Comparison of ENCODE assay signal across 14 cellular contexts in genomic region chr5:128613111-128613510, GRCh38.
A peak's percentile ranks its signal among the peaks of the same experiment; 100 is the strongest.
DNase-seq lines count a peak whose midpoint lies in the region; ATAC-seq, FAIRE-seq and TF ChIP-seq lines count a peak whose summit lies in the region.
"Had no signal": no experiment of that assay in that cellular context is flagged by ENCODE, and none has a peak within 500 bp of the region (broad histone marks: within the 10 kb centered on the region; RNA-seq: fewer than 3 reads in every experiment).

No MANE protein-coding gene starts in this region.

- ATAC-seq in body of pancreas (no peak), pancreas (peak; percentile 25 to 82 (median 58)), GM19463 (IDR thresholded peaks at IDR 0.05; ENCODE audit: unreplicated experiment) (no peak)
- ATAC-seq: GM23338 had no signal

- H3K4me1 ChIP-seq in body of pancreas (no peaks in the 10 kb centered on the region), pancreas (peaks cover 0 to 6% (median 3%) of the 10 kb centered on the region in 3 donors)
- H3K4me1 ChIP-seq: BE2C had no signal

- no peak for TF ChIP-seq CTCF in body of pancreas (IDR thresholded peaks at IDR 0.05)
- TF ChIP-seq CTCF in pancreas (IDR thresholded peaks at IDR 0.05), result no peak

- H3K9me3 ChIP-seq in body of pancreas, result peaks cover 0 to 5% (median 0%) of the 10 kb centered on the region in 3 donors
- no peaks in the 10 kb centered on the region for H3K9me3 ChIP-seq in pancreas
- H3K9me3 ChIP-seq: BE2C had no signal

- DNase-seq in ELR (ENCODE audit: low read depth), result peak; percentile 28
- peak; percentile 61 for DNase-seq in NCI-H226
- DNase-seq in body of pancreas, result peak in 3 of 4 donors; percentile 18 to 47 (median 19)
- DNase-seq in pancreas, result peak in 3 of 6 donors; percentile 16 to 42 (median 38)
- no peak for DNase-seq in NCI-H1436 (lab: John Stamatoyannopoulos, UW)
- no peak for DNase-seq in activated CD4-positive, alpha-beta T cell treated with anti-CD3 and anti-CD28 coated beads, Interleukin-2, amount 50 U/mL, for 48 hours
- DNase-seq: BE2C; CD4-positive, alpha-beta memory T cell; DMS79; GF-D8; H7 had no signal

- H3K27me3 ChIP-seq in body of pancreas (no peaks in the 10 kb centered on the region), pancreas (no peaks in the 10 kb centered on the region)
- H3K27me3 ChIP-seq: BE2C had no signal

- H3K27ac ChIP-seq in body of pancreas, result no peak overlapping the region
- H3K27ac ChIP-seq in pancreas, result no peak overlapping the region
- H3K27ac ChIP-seq: C4-2B had no signal

- no peak for FAIRE-seq in pancreas (lab: Jason Lieb, UNC)

- no peak for TF ChIP-seq POLR2A in body of pancreas (IDR thresholded peaks at IDR 0.05)

- H3K36me3 ChIP-seq in body of pancreas (replicated peaks in 1 of 2; ENCODE audit: insufficient read depth in 1 of 2, low read depth in 2 of 2) (no peaks in the 10 kb centered on the region), pancreas (no peaks in the 10 kb centered on the region)
- H3K36me3 ChIP-seq: BE2C had no signal

- WGBS in body of pancreas, 2 donors, result 60 to 65% methylated on average over 4 of the region's 4 CpGs
- WGBS in pancreas, 2 donors, result 59 to 67% methylated on average over 4 of the region's 4 CpGs

- intact Hi-C loops in body of pancreas (cut with DNase I), result no loop called here
- intact Hi-C loops in pancreas (cut with DNase I), result no loop called here

- no peak overlapping the region for H3K4me3 ChIP-seq in body of pancreas
- no peak overlapping the region for H3K4me3 ChIP-seq in pancreas
- H3K4me3 ChIP-seq: GM23338 had no signal

Comparison
In these comparisons a context has a peak if more than half of its experiments do, and no peak if none do; other contexts are left out.
1. DNase-seq: peak in ELR (single experiment), NCI-H226 (single experiment) and body of pancreas (3 of 4); none in NCI-H1436 (single experiment) and activated CD4-positive, alpha-beta T cell treated with anti-CD3 and anti-CD28 coated beads, Interleukin-2, amount 50 U/mL, for 48 hours (0 of 2).
2. ATAC-seq: peak in pancreas (4 of 4); none in body of pancreas (single experiment) and GM19463 (single experiment).